In genomic region chr11:58963551-58964075, GRCh38 we compare ENCODE assay signal across 11 cellular contexts. TPM values are rescaled to one million over a fixed set of nuclear protein-coding genes. Genes with fewer than 3 reads are reported as not detected.
DNase-seq lines count a peak whose midpoint lies in the region; ATAC-seq and TF ChIP-seq lines count a peak whose summit lies in the region.
"Had no signal": no experiment of that assay in that cellular context is flagged by ENCODE, and none has a peak within 500 bp of the region (broad histone marks: within the 10 kb centered on the region; RNA-seq: fewer than 3 reads in every experiment).

No MANE protein-coding gene starts in this region.

- no peak for TF ChIP-seq CTCF in Calu3 (IDR thresholded peaks at IDR 0.05; ENCODE audit: unreplicated experiment)
- no peak for TF ChIP-seq CTCF in foreskin fibroblast (IDR thresholded peaks at IDR 0.05; ENCODE audit: low read depth, low read length)
- no peak for TF ChIP-seq CTCF in GM13976 (IDR thresholded peaks at IDR 0.05; ENCODE audit: borderline replicate concordance, control extremely low read depth, extremely low read depth, insufficient read depth, missing control alignments)

- intact Hi-C loops in Calu3 (cut with micrococcal nuclease; ENCODE audit: unreplicated experiment), result no loop called here

- BruUV-seq in Calu3 (replicated peaks; lab: Mats Ljungman, UMichigan), result no TSS peak

- H2AFZ ChIP-seq in neuronal stem cell (ENCODE audit: low read length), result no peak overlapping the region

- H3K4me3 ChIP-seq in SK-N-MC (no peak overlapping the region), foreskin fibroblast (ENCODE audit: low read depth in 1 of 2, low read length in 2 of 2) (peak overlapping the region; percentile 18), neuronal stem cell (ENCODE audit: low read length in 2 of 2) (peak overlapping the region in 1 of 2 donors; percentile 43)

- H3K18ac ChIP-seq in neuronal stem cell (ENCODE audit: low read length), result peak overlapping the region; percentile 33

- CTCF ChIA-PET in Calu3 (lab: Charles Lee), result no interaction called here

- H3K4me3 Mint-ChIP-seq in Calu3 (ENCODE audit: low read depth, unreplicated experiment), result no peak overlapping the region
- H3K4me3 Mint-ChIP-seq: central memory CD8-positive, alpha-beta T cell had no signal

- H3K9me3 Mint-ChIP-seq in Calu3 (ENCODE audit: low read depth, unreplicated experiment), result no peaks in the 10 kb centered on the region
- H3K9me3 Mint-ChIP-seq: central memory CD8-positive, alpha-beta T cell had no signal

- H3K27me3 ChIP-seq in neuronal stem cell (ENCODE audit: control insufficient read depth in 3 of 3, insufficient read depth in 3 of 3, low read depth in 1 of 3, low read length in 3 of 3), result peaks cover 0 to 4% (median 0%) of the 10 kb centered on the region in 3 experiments

- H3K27ac ChIP-seq in SK-N-MC (no peak overlapping the region), neuronal stem cell (replicated peaks; ENCODE audit: low read length) (no peak overlapping the region)

- H3K36me3 ChIP-seq in SK-N-MC (ENCODE audit: insufficient read depth, low read length) (no peaks in the 10 kb centered on the region), neuronal stem cell (replicated peaks in 1 of 2; ENCODE audit: control insufficient read depth in 2 of 2, insufficient read depth in 2 of 2, low read length in 2 of 2) (no peaks in the 10 kb centered on the region)

- H3K9ac ChIP-seq in SK-N-MC (ENCODE audit: insufficient read length), result no peak overlapping the region
- no peak overlapping the region for H3K9ac ChIP-seq in neuronal stem cell (ENCODE audit: low read depth, low read length, poor library complexity)

- peak overlapping the region; percentile 29 for H3K4me2 ChIP-seq in neuronal stem cell (ENCODE audit: insufficient read depth, low read length, poor library complexity, severe bottlenecking)

- no peak overlapping the region for H2BK12ac ChIP-seq in neuronal stem cell (ENCODE audit: low read length)

- peaks cover 0 to 3% of the 10 kb centered on the region in 2 donors for H3K4me1 ChIP-seq in neuronal stem cell (ENCODE audit: control insufficient read depth in 2 of 2, insufficient read depth in 1 of 2, low read depth in 1 of 2, low read length in 2 of 2)

- H3K27me3 Mint-ChIP-seq in Calu3 (ENCODE audit: unreplicated experiment), result peaks cover 66% of the 10 kb centered on the region

- H2AK5ac ChIP-seq in neuronal stem cell (ENCODE audit: low read depth, low read length), result no peak overlapping the region

- H4K8ac ChIP-seq in neuronal stem cell (ENCODE audit: low read depth, low read length), result no peak overlapping the region

- in situ Hi-C loops in GM13976 (cut with MboI; ENCODE audit: low sequenced_read_pairs, unreplicated experiment), result no loop called here

- H3K9me3 ChIP-seq in SK-N-MC (ENCODE audit: low read depth, low read length), result no peaks in the 10 kb centered on the region
- H3K9me3 ChIP-seq in neuronal stem cell (replicated peaks in 1 of 2; ENCODE audit: control insufficient read depth in 2 of 2, insufficient read depth in 1 of 2, low read depth in 1 of 2, low read length in 2 of 2), result no peaks in the 10 kb centered on the region

- H4K91ac ChIP-seq in neuronal stem cell (ENCODE audit: low read depth, low read length, poor library complexity), result no peak overlapping the region

- peak; percentile 10 for DNase-seq in Calu3
- DNase-seq in SK-N-MC (ENCODE audit: low read depth, low spot score), result peak; percentile 2
- DNase-seq in foreskin fibroblast, result peak; percentile 22 to 51
- peak; percentile 61 for DNase-seq in neuronal stem cell (ENCODE audit: low spot score)
- DNase-seq in DMS79 (lab: John Stamatoyannopoulos, UW), result no peak
- no peak for DNase-seq in GM13976 (ENCODE audit: low spot score)
- DNase-seq: activated CD4-positive, CD25-positive, alpha-beta regulatory T cell treated with anti-CD3 and anti-CD28 coated beads, Interleukin-2, amount 50 U/mL, for 72 hours; midbrain had no signal

- no peak overlapping the region for H2BK15ac ChIP-seq in neuronal stem cell (ENCODE audit: low read length)

- H2BK5ac ChIP-seq in neuronal stem cell (ENCODE audit: low read length), result peak overlapping the region; percentile 2

- no peak overlapping the region for H3K14ac ChIP-seq in neuronal stem cell (ENCODE audit: low read length)

- no CpG with 5 or more reads among the region's 27 CpGs for WGBS in neuronal stem cell (ENCODE audit: extremely low coverage in 2 of 2, insufficient read length in 2 of 2, insufficient replicate concordance in 1 of 2), 2 donors

- H3K23ac ChIP-seq in neuronal stem cell (ENCODE audit: low read depth, low read length, poor library complexity), result no peak overlapping the region

- no peak overlapping the region for H3K4ac ChIP-seq in neuronal stem cell (ENCODE audit: low read length)

- H2BK120ac ChIP-seq in neuronal stem cell (ENCODE audit: low read depth, low read length), result no peak overlapping the region

- H3K4me1 Mint-ChIP-seq in Calu3 (ENCODE audit: low read depth, unreplicated experiment), result no peaks in the 10 kb centered on the region
- H3K4me1 Mint-ChIP-seq: central memory CD8-positive, alpha-beta T cell had no signal

- no peaks in the 10 kb centered on the region for H3K36me3 Mint-ChIP-seq in Calu3 (ENCODE audit: insufficient read depth, unreplicated experiment)

- no peak for ATAC-seq in GM21381 (IDR thresholded peaks at IDR 0.05; ENCODE audit: unreplicated experiment)
- ATAC-seq in HG03378 (IDR thresholded peaks at IDR 0.05; ENCODE audit: unreplicated experiment), result no peak

- H3K79me1 ChIP-seq in neuronal stem cell (ENCODE audit: low read depth, low read length), result no peaks in the 10 kb centered on the region

- H3K27ac Mint-ChIP-seq in Calu3 (ENCODE audit: unreplicated experiment), result no peak overlapping the region

RNA-seq across cellular contexts. Expression of gene GLYATL1, which starts 24.3 kb away (rescaled TPM):
- total RNA-seq in Calu3 (2022), result not detected in 2 replicates
- polyA plus RNA-seq in neuronal stem cell (2013, experiment 1 of 2), result 12.7 TPM
- polyA plus RNA-seq in neuronal stem cell (2013, experiment 2 of 2), result 13.2 TPM

Comparison
In these comparisons a context has a peak if more than half of its experiments do, and no peak if none do; other contexts are left out.
1. DNase-seq: peak in Calu3 (single experiment), SK-N-MC (single experiment), foreskin fibroblast (2 of 2) and neuronal stem cell (single experiment); none in DMS79 (single experiment) and GM13976 (single experiment).